ENCODE assay signal across 10 cellular contexts in the genomic region with DNA sequence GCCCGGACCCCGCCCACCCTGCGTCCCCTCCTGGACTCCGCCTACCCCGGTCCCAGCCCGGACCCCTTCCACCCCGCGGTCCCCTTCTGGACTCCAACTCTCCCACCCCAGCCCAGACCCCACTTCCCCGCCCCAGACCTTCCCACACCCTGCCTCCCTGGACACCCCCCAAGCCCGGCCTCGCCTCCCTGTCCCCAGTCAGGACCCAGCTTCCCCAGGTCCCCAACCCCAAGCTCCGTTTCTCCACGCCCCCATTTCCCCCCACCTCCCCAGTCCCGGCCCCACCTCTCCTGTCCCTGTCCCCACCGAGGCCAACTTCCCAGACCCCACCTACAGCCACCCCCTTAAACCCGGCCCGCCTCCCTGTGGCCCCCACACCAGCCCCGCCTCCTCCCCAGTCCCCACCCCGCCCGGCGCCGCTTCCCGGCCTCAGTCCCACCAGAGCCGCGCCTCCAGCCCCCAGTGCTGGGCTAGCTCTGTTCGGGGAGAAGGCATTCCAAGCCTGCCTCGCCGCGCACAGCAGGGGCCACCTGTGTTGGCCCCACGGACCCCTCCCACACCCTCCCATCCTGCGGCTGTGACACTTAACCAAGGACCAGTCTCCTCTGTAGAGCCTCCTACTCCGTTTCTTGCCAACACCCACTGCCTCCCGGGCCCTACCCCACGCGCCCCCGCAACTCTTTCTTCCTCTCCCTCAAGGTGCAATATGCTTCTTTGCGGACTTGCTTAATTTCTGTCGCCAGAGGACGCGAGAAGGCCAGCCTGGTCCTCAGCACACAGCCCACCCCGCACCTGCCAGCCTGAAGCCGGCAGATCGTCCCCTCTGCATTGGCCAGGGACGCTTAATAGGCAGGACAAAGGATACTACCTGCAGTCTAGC. TPM values are rescaled to one million over a fixed set of nuclear protein-coding genes. Genes with fewer than 3 reads are reported as not detected.
DNase-seq lines count a peak whose midpoint lies in the region; ATAC-seq and TF ChIP-seq lines count a peak whose summit lies in the region.
"Had no signal": no experiment of that assay in that cellular context is flagged by ENCODE, and none has a peak within 500 bp of the region (broad histone marks: within the 10 kb centered on the region; RNA-seq: fewer than 3 reads in every experiment).

No MANE protein-coding gene starts in this region.

- peak overlapping the region; percentile 62 to 74 (median 66) for H3K27ac ChIP-seq in esophagus muscularis mucosa (replicated peaks in 1 of 4)
- peak overlapping the region; percentile 56 for H3K27ac ChIP-seq in vagina

- peaks cover 14% of the 10 kb centered on the region for H3K4me1 Mint-ChIP-seq in nephron

- no peaks in the 10 kb centered on the region for H3K36me3 ChIP-seq in esophagus muscularis mucosa
- H3K36me3 ChIP-seq in vagina: no peaks in the 10 kb centered on the region

- H3K9me3 Mint-ChIP-seq in nephron: no peaks in the 10 kb centered on the region

- H3K4me3 ChIP-seq in esophagus muscularis mucosa: peak overlapping the region; percentile 62 to 89 (median 74)
- H3K4me3 ChIP-seq in vagina: peak overlapping the region; percentile 69 to 94

- H3K4me1 ChIP-seq in esophagus muscularis mucosa (peaks cover 19 to 51% (median 34%) of the 10 kb centered on the region in 4 donors), vagina (peaks cover 26% of the 10 kb centered on the region)

- ATAC-seq in HG03354 (IDR thresholded peaks at IDR 0.05; ENCODE audit: poor library complexity, severe bottlenecking, unreplicated experiment): no peak

- TF ChIP-seq EP300 in esophagus muscularis mucosa (IDR thresholded peaks at IDR 0.05): no peak

- H3K27ac Mint-ChIP-seq in nephron: peak overlapping the region in 1 of 3 experiments; percentile 3

- TF ChIP-seq POLR2A in esophagus muscularis mucosa (IDR thresholded peaks at IDR 0.05; ENCODE audit: low read depth) (no peak), vagina (IDR thresholded peaks at IDR 0.05) (no peak)

- TF ChIP-seq CTCF in esophagus muscularis mucosa (IDR thresholded peaks at IDR 0.05): no peak
- TF ChIP-seq CTCF in nephron (IDR thresholded peaks at IDR 0.05; ENCODE audit: unreplicated experiment in 3 of 3): no peak
- TF ChIP-seq CTCF in vagina (IDR thresholded peaks at IDR 0.05): no peak

- intact Hi-C loops in esophagus muscularis mucosa (cut with DNase I) (no loop called here), vagina (cut with DNase I) (no loop called here)

- H3K27me3 ChIP-seq in esophagus muscularis mucosa: peaks cover 0 to 25% (median 2%) of the 10 kb centered on the region in 4 donors
- H3K27me3 ChIP-seq in vagina: no peaks in the 10 kb centered on the region

- peak overlapping the region; percentile 81 to 86 (median 85) for H3K4me3 Mint-ChIP-seq in nephron

- WGBS in esophagus muscularis mucosa: 12% methylated on average over 29 of the region's 44 CpGs

- H3K27me3 Mint-ChIP-seq in nephron (ENCODE audit: low read depth): peaks cover 68% of the 10 kb centered on the region

- peak; percentile 8 for DNase-seq in stimulated activated CD4-positive, alpha-beta T cell treated with anti-CD3 and anti-CD28 coated beads, Interleukin-15, amount 100 ng/mL, for 24 hours
- DNase-seq in stimulated activated CD4-positive, alpha-beta T cell treated with anti-CD3 and anti-CD28 coated beads, Interleukin-12 subunit alpha, Interleukin-12 subunit beta, amount 100 ng/mL, for 4 hours: no peak
- DNase-seq in esophagus muscularis mucosa (ENCODE audit: extremely low spot score) (no peak), vagina (ENCODE audit: extremely low spot score in 2 of 2) (no peak), NCI-H2029 treated with DMSO at 0.1 percent for 48 hours (lab: John Stamatoyannopoulos, UW) (no peak), H4 (ENCODE audit: low spot score) (no peak)
- DNase-seq: NCI-H526 treated with DMSO at 0.1 percent for 48 hours had no signal

- H3K9me3 ChIP-seq in esophagus muscularis mucosa: no peaks in the 10 kb centered on the region
- no peaks in the 10 kb centered on the region for H3K9me3 ChIP-seq in vagina

- H3K36me3 Mint-ChIP-seq in nephron (ENCODE audit: low read depth): no peaks in the 10 kb centered on the region

RNA-seq across cellular contexts. Expression of gene ITIH5, which starts 0.7 kb away (rescaled TPM):
- total RNA-seq in esophagus muscularis mucosa (10 to 100 TPM; 24.9 to 68.1 (median 39.0) TPM), vagina (20.4 TPM)
- 0.10 and 0.29 TPM in 2 replicates for total RNA-seq in H4 (2014; rRNA removed; shearing (Covaris generic))

RNA-seq across cellular contexts. Expression of gene ITIH2, which starts 35.6 kb away (rescaled TPM):
- total RNA-seq in esophagus muscularis mucosa (not detected), vagina (not detected)
- not detected in 2 replicates for total RNA-seq in H4 (2014; rRNA removed; shearing (Covaris generic))
- total RNA-seq: fibroblast of villous mesenchyme had no signal

Comparison
In these comparisons a context has a peak if more than half of its experiments do, and no peak if none do; other contexts are left out.
1. RNA of gene ITIH5, which starts 0.7 kb away (total RNA-seq): 24.9 to 68.1 TPM in esophagus muscularis mucosa and 20.4 TPM in vagina (single experiment); 0.10 to 0.29 TPM in H4; every median in the first group is over 10 times any median in the second.